In genomic region chr2:61493523-61493942, GRCh38 we compare ENCODE assay signal across 14 cellular contexts. TPM values are rescaled to one million over a fixed set of nuclear protein-coding genes. Genes with fewer than 3 reads are reported as not detected.
A peak's percentile ranks its signal among the peaks of the same experiment; 100 is the strongest.
DNase-seq lines count a peak whose midpoint lies in the region; ATAC-seq, FAIRE-seq and TF ChIP-seq lines count a peak whose summit lies in the region.
"Had no signal": no experiment of that assay in that cellular context is flagged by ENCODE, and none has a peak within 500 bp of the region (broad histone marks: within the 10 kb centered on the region; RNA-seq: fewer than 3 reads in every experiment).

No MANE protein-coding gene starts in this region.

- CTCF ChIA-PET in GM12878 (lab: Yijun Ruan, JAX): interaction anchor here (0.6 to 3.1 kb wide), 3 partner anchors 11 to 916 kb away, joined by 3 to 16 read pairs (median 3); no protein-coding TSS in a partner anchor

- H3K79me2 ChIP-seq in GM12878 (ENCODE audit: control insufficient read depth, insufficient read depth, low read length) (peaks cover 4% of the 10 kb centered on the region), osteoblast (ENCODE audit: insufficient read depth, low read length) (peaks cover 64% of the 10 kb centered on the region)

- H4K20me1 ChIP-seq in GM12878 (ENCODE audit: control insufficient read depth, insufficient read depth): no peaks in the 10 kb centered on the region; the same call in 1 of the 2 replicates
- peaks cover 3% of the 10 kb centered on the region for H4K20me1 ChIP-seq in osteoblast (ENCODE audit: insufficient read depth, low read length)

- peak; percentile 62 to 73 for ATAC-seq in activated T-cell treated with anti-CD3 and anti-CD28 coated beads, Interleukin-2, amount 50 U/mL, for 4 hours
- ATAC-seq in GM12878: no peak; the same call in 1 of the 3 replicates

- WGBS in GM12878 (ENCODE audit: insufficient coverage, insufficient replicate concordance, low lambda C conversion rate, missing lambda C conversion rate): 5% methylated on average over 2 of the region's 2 CpGs

- H3K36me3 ChIP-seq in GM12878 (ENCODE audit: control insufficient read depth in 2 of 2, insufficient read depth in 2 of 2, low read length in 1 of 2) (peaks cover 10 to 60% of the 10 kb centered on the region in 2 experiments), osteoblast (ENCODE audit: insufficient read depth, low read length) (peaks cover 86% of the 10 kb centered on the region)

- DNase-seq in activated T-cell treated with anti-CD3 and anti-CD28 coated beads, Interleukin-2, amount 50 U/mL, for 4 hours: no peak
- no peak for DNase-seq in activated T-cell treated with anti-CD3 and anti-CD28 coated beads, Interleukin-2, amount 50 U/mL, for 48 hours
- DNase-seq in NAMALWA (ENCODE audit: low spot score): peak; percentile 58
- no peak for DNase-seq in GM12878 (ENCODE audit: low read depth, low spot score)
- no peak for DNase-seq in osteoblast (ENCODE audit: insufficient read length, low spot score, missing footprints)
- no peak for DNase-seq in kidney glomerular epithelial cell (lab: John Stamatoyannopoulos, UW)
- DNase-seq in ureter (ENCODE audit: low spot score): no peak
- DNase-seq in HT-29 (ENCODE audit: low spot score): no peak
- DNase-seq: activated CD8-positive, alpha-beta memory T cell treated with anti-CD3 and anti-CD28 coated beads for 24 hours; cortex of kidney; NCI-H187 treated with DMSO at 0.1 percent for 48 hours; SHP77; testis had no signal

- H3K9me3 Mint-ChIP-seq in activated T-cell treated with anti-CD3 and anti-CD28 coated beads, Interleukin-2, amount 50 U/mL, for 4 hours: no peaks in the 10 kb centered on the region
- H3K9me3 Mint-ChIP-seq: CD14-positive monocyte had no signal

- H2AFZ ChIP-seq in GM12878 (ENCODE audit: control insufficient read depth, low read depth, low read length): no peak overlapping the region
- H2AFZ ChIP-seq in osteoblast (ENCODE audit: low read length): no peak overlapping the region

- H3K4me1 Mint-ChIP-seq in activated T-cell treated with anti-CD3 and anti-CD28 coated beads, Interleukin-2, amount 50 U/mL, for 4 hours (ENCODE audit: low read depth): peaks cover 18% of the 10 kb centered on the region

- H3K4me1 ChIP-seq in GM12878 (ENCODE audit: control insufficient read depth, insufficient read depth, low read length): no peaks in the 10 kb centered on the region
- peaks cover 14% of the 10 kb centered on the region for H3K4me1 ChIP-seq in osteoblast (ENCODE audit: insufficient read depth, low read length)
- H3K4me1 ChIP-seq: testis had no signal

- FAIRE-seq in GM12878 (lab: Jason Lieb, UNC): peak; percentile 31

- SMC1A ChIA-PET in GM12878 (lab: Charles Lee; ENCODE audit: uncharacterized antibody, unreplicated experiment): interaction anchor here (1.0 to 2.6 kb wide), 5 partner anchors 12 to 163 kb away, joined by 4 to 9 read pairs (median 4); no protein-coding TSS in a partner anchor

- H3K9ac ChIP-seq in GM12878 (ENCODE audit: control insufficient read depth, insufficient read depth, low read length): no peak overlapping the region

- intact Hi-C loops in GM12878 (cut with micrococcal nuclease; ENCODE audit: unreplicated experiment): loop anchor here (10.0 kb wide), 1 partner anchor 381 kb away; no protein-coding TSS in a partner anchor

- H3K9me3 ChIP-seq in GM12878 (replicated peaks; ENCODE audit: control insufficient read depth, insufficient read depth, low read length) (no peaks in the 10 kb centered on the region), osteoblast (ENCODE audit: low read depth, low read length) (no peaks in the 10 kb centered on the region)
- H3K9me3 ChIP-seq: testis had no signal

- TF ChIP-seq EP300 in GM12878 (IDR thresholded peaks at IDR 0.05; ENCODE audit: borderline replicate concordance in 1 of 2, control insufficient read depth in 1 of 2, low read depth in 2 of 2, low read length in 2 of 2): no peak

- no peak for TF ChIP-seq POLR2A in GM12878 (IDR thresholded peaks at IDR 0.05; ENCODE audit: low read depth, low read length)

- H3K27ac ChIP-seq in GM12878 (ENCODE audit: control insufficient read depth, insufficient read depth): no peak overlapping the region; the same call in 1 of the 2 replicates
- peak overlapping the region; percentile 36 for H3K27ac ChIP-seq in osteoblast (ENCODE audit: low read depth, low read length)
- H3K27ac ChIP-seq: testis had no signal

- POLR2A ChIA-PET in GM12878 (lab: Charles Lee): no interaction called here

- no peak overlapping the region for H3K4me3 Mint-ChIP-seq in activated T-cell treated with anti-CD3 and anti-CD28 coated beads, Interleukin-2, amount 50 U/mL, for 4 hours
- H3K4me3 Mint-ChIP-seq: CD14-positive monocyte had no signal

- H3K4me2 ChIP-seq in GM12878 (ENCODE audit: control insufficient read depth, insufficient read depth) (no peak overlapping the region), osteoblast (ENCODE audit: insufficient read depth, low read length) (no peak overlapping the region)

- RAD21 ChIA-PET in GM12878 (lab: Charles Lee; ENCODE audit: unreplicated experiment): interaction anchor here (1.3 to 1.5 kb wide), 2 partner anchors 68 to 166 kb away, joined by 3 to 4 read pairs; no protein-coding TSS in a partner anchor

- H3K27me3 ChIP-seq in GM12878 (replicated peaks in 1 of 2; ENCODE audit: control insufficient read depth in 2 of 2, insufficient read depth in 2 of 2, low read length in 1 of 2) (no peaks in the 10 kb centered on the region), osteoblast (ENCODE audit: insufficient read depth, low read length) (no peaks in the 10 kb centered on the region)
- H3K27me3 ChIP-seq: testis had no signal

- peaks cover 43% of the 10 kb centered on the region for H3K36me3 Mint-ChIP-seq in activated T-cell treated with anti-CD3 and anti-CD28 coated beads, Interleukin-2, amount 50 U/mL, for 4 hours (ENCODE audit: insufficient read depth)

- in situ Hi-C loops in GM12878 (cut with MboI): no loop called here

- TF ChIP-seq CTCF in GM12878 (IDR thresholded peaks at IDR 0.05 in 2 of 3, conservative IDR thresholded peaks at IDR 0.05 in 1 of 3; ENCODE audit: control insufficient read depth in 2 of 3, extremely low read depth in 1 of 3, insufficient read depth in 1 of 3, low read depth in 3 of 3, low read length in 3 of 3) (no peak), osteoblast (IDR thresholded peaks at IDR 0.05; ENCODE audit: extremely low read depth, low read depth, low read length) (no peak)

- H3K4me3 ChIP-seq in GM12878 (no peak overlapping the region), osteoblast (ENCODE audit: insufficient read depth, low read length) (no peak overlapping the region)
- H3K4me3 ChIP-seq: testis had no signal

- no TSS peak for BruUV-seq in GM12878 (replicated peaks; lab: Mats Ljungman, UMichigan)

- no peak for TF ChIP-seq RAD21 in GM12878 (IDR thresholded peaks at IDR 0.05; ENCODE audit: insufficient read depth, low read depth, low read length)

- H3K27me3 Mint-ChIP-seq in activated T-cell treated with anti-CD3 and anti-CD28 coated beads, Interleukin-2, amount 50 U/mL, for 4 hours (ENCODE audit: low read depth): no peaks in the 10 kb centered on the region

TF ChIP-seq in GM12878, 131 proteins besides CTCF, POLR2A, EP300 and RAD21:
- TF ChIP-seq POLR2AphosphoS5 (IDR thresholded peaks at IDR 0.05; ENCODE audit: low read length) (peak; percentile 57), NR2C1 (IDR thresholded peaks at IDR 0.05) (no peak)
TF ChIP-seq in GM12878: peak in this region for 1.

RNA-seq across cellular contexts. Expression of gene USP34, which starts 22.6 kb away (rescaled TPM):
- total RNA-seq in activated T-cell treated with anti-CD3 and anti-CD28 coated beads, Interleukin-2, amount 50 U/mL, for 4 hours: 10 to 100 TPM; 57.0 to 58.1 (median 58.1) TPM
- 756 and 775 TPM in 2 replicates for total RNA-seq in GM12878 (2013; cell fraction: nucleolus; rRNA removed)
- total RNA-seq in GM12878 (2014; rRNA removed) (81.6 and 89.0 TPM in 2 replicates), GM12878 (2014; rRNA removed; fragmentation: Illumina TruSeq; extraction: Trizol) (81.4 and 96.3 TPM in 2 replicates), GM12878 (2021) (71.0 and 78.8 TPM in 2 replicates), osteoblast (152 and 160 TPM in 2 replicates), ureter (152 TPM)
- 59.4 TPM for polyA plus RNA-seq in GM12878 (2011; ENCODE audit: low read depth)
- polyA plus RNA-seq in GM12878 (2011; rRNA removed) (83.7 and 114 TPM in 2 replicates), GM12878 (2014; fragmentation: Illumina TruSeq; extraction: Trizol) (106 and 137 TPM in 2 replicates), GM12878 (2014; fragmentation: Nextera tagmentation; extraction: Ambion mirVana) (10 to 100 TPM; 26.2 to 30.6 TPM), GM12878 (2014; rRNA removed) (40.9 and 45.4 TPM in 2 replicates), GM12878 (2016; fragmentation: Nextera tagmentation; extraction: Ambion mirVana) (10 to 100 TPM; 27.1 to 33.9 TPM)
- 34.3 and 50.2 TPM in 2 replicates for polyA plus RNA-seq in GM12878 (2011; cell fraction: cytosol; rRNA removed)
- 129 and 138 TPM in 2 replicates for polyA plus RNA-seq in GM12878 (2011; cell fraction: nucleus; rRNA removed)
- polyA plus RNA-seq in GM12878 (2012): 52.3 and 70.2 TPM in 2 replicates
- 177 and 275 TPM in 2 replicates for polyA minus RNA-seq in GM12878 (2011; rRNA and poly(A)+ RNA removed)
- 60.3 and 62.2 TPM in 2 replicates for polyA minus RNA-seq in GM12878 (2011; cell fraction: cytosol; rRNA and poly(A)+ RNA removed)
- polyA minus RNA-seq in GM12878 (2011; cell fraction: nucleus; rRNA and poly(A)+ RNA removed): 135 and 222 TPM in 2 replicates
- 35.4 and 40.6 TPM in 2 replicates for total RNA-seq in HT-29 (2014; rRNA removed; shearing (Covaris generic))

RNA-seq across cellular contexts. Expression of gene XPO1, which starts 44.6 kb away (rescaled TPM):
- 100 to 1,000 TPM; 184 to 211 (median 196) TPM for total RNA-seq in activated T-cell treated with anti-CD3 and anti-CD28 coated beads, Interleukin-2, amount 50 U/mL, for 4 hours
- 962 and 978 TPM in 2 replicates for total RNA-seq in GM12878 (2013; cell fraction: nucleolus; rRNA removed)
- total RNA-seq in GM12878 (2014; rRNA removed) (189 and 249 TPM in 2 replicates), GM12878 (2014; rRNA removed; fragmentation: Illumina TruSeq; extraction: Trizol) (210 and 216 TPM in 2 replicates), GM12878 (2021) (149 and 159 TPM in 2 replicates), osteoblast (160 and 174 TPM in 2 replicates), ureter (201 TPM)
- 100 TPM for polyA plus RNA-seq in GM12878 (2011; ENCODE audit: low read depth)
- polyA plus RNA-seq in GM12878 (2011; rRNA removed) (203 and 303 TPM in 2 replicates), GM12878 (2014; fragmentation: Illumina TruSeq; extraction: Trizol) (193 and 229 TPM in 2 replicates), GM12878 (2014; fragmentation: Nextera tagmentation; extraction: Ambion mirVana) (10 to 100 TPM; 57.3 to 62.8 TPM), GM12878 (2014; rRNA removed) (128 and 146 TPM in 2 replicates), GM12878 (2016; fragmentation: Nextera tagmentation; extraction: Ambion mirVana) (100 to 1,000 TPM; 123 to 140 TPM)
- polyA plus RNA-seq in GM12878 (2011; cell fraction: cytosol; rRNA removed): 72.8 and 78.1 TPM in 2 replicates
- 190 and 215 TPM in 2 replicates for polyA plus RNA-seq in GM12878 (2011; cell fraction: nucleus; rRNA removed)
- 91.8 and 113 TPM in 2 replicates for polyA plus RNA-seq in GM12878 (2012)
- polyA minus RNA-seq in GM12878 (2011; rRNA and poly(A)+ RNA removed): 195 and 290 TPM in 2 replicates
- 82.2 and 92.8 TPM in 2 replicates for polyA minus RNA-seq in GM12878 (2011; cell fraction: cytosol; rRNA and poly(A)+ RNA removed)
- 97.2 and 165 TPM in 2 replicates for polyA minus RNA-seq in GM12878 (2011; cell fraction: nucleus; rRNA and poly(A)+ RNA removed)
- total RNA-seq in HT-29 (2014; rRNA removed; shearing (Covaris generic)): 85.6 and 101 TPM in 2 replicates
